Comparison of ENCODE assay signal across 8 cellular contexts in the genomic region with DNA sequence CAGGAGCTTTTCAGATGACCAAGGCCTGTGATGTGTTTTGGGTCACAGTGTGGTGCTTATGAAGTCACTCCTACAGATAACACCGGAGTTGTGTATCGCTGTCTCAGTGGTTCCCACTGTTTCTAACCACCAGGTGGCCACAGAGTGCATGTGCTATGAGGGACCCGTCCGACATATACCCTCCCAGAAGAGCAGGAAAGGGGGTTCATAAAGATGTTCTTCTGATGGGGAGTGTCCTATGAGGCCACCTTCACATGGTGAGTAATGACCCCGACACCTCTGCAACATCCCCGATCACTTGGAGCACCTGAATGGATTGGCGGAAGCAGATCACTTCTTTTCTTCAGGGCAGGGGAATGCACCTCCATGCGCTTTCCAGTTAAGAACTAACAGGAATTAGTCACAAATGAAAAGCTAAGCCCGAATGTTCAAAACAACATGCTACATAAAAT.
DNase-seq lines count a peak whose midpoint lies in the region; ATAC-seq and TF ChIP-seq lines count a peak whose summit lies in the region.
"Not testable (repeated sequence)": the region's sequence is repeated elsewhere in the genome, so short reads cannot be mapped to it uniquely, and the experiment has no call there.

No MANE protein-coding gene starts in this region.

- not testable (repeated sequence) for H3K79me2 ChIP-seq in DOHH2 (ENCODE audit: control insufficient read depth, low read length); parathyroid adenoma

- not testable (repeated sequence) for H4K20me1 ChIP-seq in DOHH2 (ENCODE audit: control insufficient read depth, insufficient read depth, low read depth, low read length)

- H3K4me1 ChIP-seq in DOHH2 (ENCODE audit: control insufficient read depth, low read length); endodermal cell (ENCODE audit: control insufficient read depth, insufficient read depth, low read length); parathyroid adenoma; upper lobe of left lung: not testable (repeated sequence)

- CTCF ChIA-PET in activated B cell treated with CpG ODN at 0.5 μM for 24 hours (lab: Charles Lee) = not testable (repeated sequence)

- H3K4me2 ChIP-seq in DOHH2 (ENCODE audit: low read length); parathyroid adenoma (ENCODE audit: low read length): not testable (repeated sequence)

- 66 to 83% methylated on average over 2 to 5 of the region's 9 CpGs for WGBS in endodermal cell (ENCODE audit: insufficient coverage in 1 of 2, insufficient read length in 1 of 2), 2 experiments
- 38 to 69% methylated on average over 5 to 9 of the region's 9 CpGs for WGBS in upper lobe of left lung, 2 donors

- not testable (repeated sequence) for H3K36me3 Mint-ChIP-seq in activated B cell treated with CpG ODN at 0.5 μM for 24 hours (ENCODE audit: low read depth); activated naive CD8-positive, alpha-beta T cell treated with anti-CD3 and anti-CD28 coated beads for 36 hours; endodermal cell (ENCODE audit: low read depth)

- not testable (repeated sequence) for H3K27ac Mint-ChIP-seq in activated B cell treated with CpG ODN at 0.5 μM for 24 hours, endodermal cell
- H3K27ac Mint-ChIP-seq in activated naive CD8-positive, alpha-beta T cell treated with anti-CD3 and anti-CD28 coated beads for 36 hours = peak overlapping the region; percentile 65

- not testable (repeated sequence) for H3K4me1 Mint-ChIP-seq in activated B cell treated with CpG ODN at 0.5 μM for 24 hours
- H3K4me1 Mint-ChIP-seq in activated naive CD8-positive, alpha-beta T cell treated with anti-CD3 and anti-CD28 coated beads for 36 hours = peaks cover 17% of the 10 kb centered on the region
- peaks cover 10% of the 10 kb centered on the region for H3K4me1 Mint-ChIP-seq in endodermal cell

- not testable (repeated sequence) for DNase-seq in activated B cell treated with CpG ODN at 0.5 μM for 24 hours; activated naive CD8-positive, alpha-beta T cell treated with anti-CD3 and anti-CD28 coated beads for 36 hours; kidney epithelial cell (ENCODE audit: low read depth); upper lobe of left lung
- peak; percentile 38 for DNase-seq in endodermal cell

- not testable (repeated sequence) for TF ChIP-seq EP300 in Ishikawa (IDR thresholded peaks at IDR 0.05; ENCODE audit: borderline replicate concordance); upper lobe of left lung (IDR thresholded peaks at IDR 0.05)

- not testable (repeated sequence) for H3K9me3 Mint-ChIP-seq in activated B cell treated with CpG ODN at 0.5 μM for 24 hours; activated naive CD8-positive, alpha-beta T cell treated with anti-CD3 and anti-CD28 coated beads for 36 hours; endodermal cell

- H3K4me3 Mint-ChIP-seq in activated B cell treated with CpG ODN at 0.5 μM for 24 hours; activated naive CD8-positive, alpha-beta T cell treated with anti-CD3 and anti-CD28 coated beads for 36 hours; endodermal cell: not testable (repeated sequence)

- H3K27me3 ChIP-seq in DOHH2 (ENCODE audit: control insufficient read depth, low read length); endodermal cell (ENCODE audit: control insufficient read depth, insufficient read depth, low read length, poor library complexity, severe bottlenecking); kidney epithelial cell (ENCODE audit: control insufficient read depth, insufficient read depth, low read length); parathyroid adenoma (ENCODE audit: control insufficient read depth, insufficient read depth, low read length); upper lobe of left lung: not testable (repeated sequence)

- not testable (repeated sequence) for H3K9ac ChIP-seq in endodermal cell (ENCODE audit: extremely low read depth, low read length, poor library complexity, severe bottlenecking); parathyroid adenoma

- H3K9me3 ChIP-seq in DOHH2 (ENCODE audit: control insufficient read depth, insufficient read depth, low read length); endodermal cell (ENCODE audit: control insufficient read depth, low read length); parathyroid adenoma (ENCODE audit: control insufficient read depth, low read length); upper lobe of left lung: not testable (repeated sequence)

- not testable (repeated sequence) for H3K9me2 ChIP-seq in DOHH2 (replicated peaks; ENCODE audit: control insufficient read depth, low read length)

- not testable (repeated sequence) for H3K4me3 ChIP-seq in DOHH2 (ENCODE audit: low read length); endodermal cell (ENCODE audit: low read length); kidney epithelial cell (ENCODE audit: low read depth, low read length); parathyroid adenoma (ENCODE audit: low read depth, low read length); upper lobe of left lung

- TF ChIP-seq RAD21 in Ishikawa (IDR thresholded peaks at IDR 0.05; ENCODE audit: low read depth) = 0 out of 2 replicates have a peak, but pooled peaks have one; percentile 6

- ATAC-seq in activated B cell treated with CpG ODN at 0.5 μM for 24 hours (ENCODE audit: low read depth) = peak; percentile 87
- peak in 1 of 2 donors; percentile 68 for ATAC-seq in upper lobe of left lung (ENCODE audit: low FRiP score in 2 of 2)

- not testable (repeated sequence) for H3K27me3 Mint-ChIP-seq in activated B cell treated with CpG ODN at 0.5 μM for 24 hours; activated naive CD8-positive, alpha-beta T cell treated with anti-CD3 and anti-CD28 coated beads for 36 hours; endodermal cell (ENCODE audit: insufficient read depth)

- not testable (repeated sequence) for H3F3A ChIP-seq in DOHH2 (ENCODE audit: control insufficient read depth, insufficient read depth)

- H2AFZ ChIP-seq in parathyroid adenoma = not testable (repeated sequence)

- intact Hi-C loops in activated B cell treated with CpG ODN at 0.5 μM for 24 hours (cut with micrococcal nuclease) = not testable (repeated sequence)

- H3K27ac ChIP-seq in DOHH2 (ENCODE audit: low read depth, low read length); endodermal cell (ENCODE audit: low read depth, low read length); parathyroid adenoma; upper lobe of left lung: not testable (repeated sequence)

- not testable (repeated sequence) for H3K36me3 ChIP-seq in DOHH2 (ENCODE audit: control insufficient read depth, low read length); endodermal cell (ENCODE audit: control insufficient read depth, insufficient read depth, low read length); kidney epithelial cell (ENCODE audit: control insufficient read depth, insufficient read depth, low read length); parathyroid adenoma (ENCODE audit: control insufficient read depth, insufficient read depth, low read length); upper lobe of left lung

- POLR2A ChIA-PET in activated B cell treated with CpG ODN at 0.5 μM for 24 hours (lab: Charles Lee) = not testable (repeated sequence)

- TF ChIP-seq POLR2A in upper lobe of left lung (IDR thresholded peaks at IDR 0.05) = not testable (repeated sequence)

- TF ChIP-seq CTCF in DOHH2 (IDR thresholded peaks at IDR 0.05; ENCODE audit: low read depth, low read length, poor library complexity, severe bottlenecking) = peak; percentile 33
- not testable (repeated sequence) for TF ChIP-seq CTCF in activated B cell treated with CpG ODN at 0.5 μM for 24 hours (IDR thresholded peaks at IDR 0.05)
- peak; percentile 67 for TF ChIP-seq CTCF in endodermal cell (conservative IDR thresholded peaks at IDR 0.05)
- peak; percentile 15 for TF ChIP-seq CTCF in kidney epithelial cell (IDR thresholded peaks at IDR 0.05; ENCODE audit: insufficient read depth, low read length, poor library complexity, severe bottlenecking)
- TF ChIP-seq CTCF in parathyroid adenoma (IDR thresholded peaks at IDR 0.05) = peak; percentile 31
- peak in 4 of 6 experiments; percentile 7 to 31 (median 26) for TF ChIP-seq CTCF in upper lobe of left lung (IDR thresholded peaks at IDR 0.05)
